In the genomic region with DNA sequence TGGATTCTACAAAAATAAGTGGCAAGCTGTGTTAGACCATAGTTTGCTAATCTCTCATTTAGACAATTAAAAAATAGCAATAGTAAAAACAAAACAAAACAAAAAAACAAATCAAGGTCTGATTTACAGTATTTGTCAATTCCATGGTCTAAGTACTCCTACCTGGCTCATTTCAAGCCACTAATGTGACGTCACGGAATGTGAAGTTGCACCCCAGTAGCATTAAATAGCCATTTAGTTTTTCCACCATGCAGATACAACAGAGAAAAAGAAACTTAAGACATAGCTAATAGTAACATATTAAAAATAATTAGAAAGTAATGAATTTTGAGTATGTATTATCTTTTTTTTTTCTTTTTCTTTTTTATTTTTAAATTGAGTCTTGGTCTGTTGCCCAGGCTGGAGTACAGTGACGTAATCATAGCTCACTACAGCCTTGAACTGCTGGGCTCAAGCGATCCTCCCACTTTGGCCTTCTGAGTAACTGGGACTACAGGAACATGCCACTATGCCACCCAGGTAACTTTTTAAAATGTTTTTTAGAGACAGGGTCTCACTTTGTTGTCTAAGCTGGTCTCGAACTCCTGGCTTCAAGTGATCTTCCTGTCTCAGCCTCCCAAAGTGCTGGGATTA, we compare ENCODE assay signal across 3 cellular contexts.
TF ChIP-seq lines count a peak whose summit lies in the region.

No MANE protein-coding gene starts in this region.

TF ChIP-seq in SK-N-SH, 30 proteins besides CTCF, POLR2A, EP300 and RAD21:
- TF ChIP-seq CHD2 (IDR thresholded peaks at IDR 0.05; ENCODE audit: low read length, partially characterized antibody) (no peak), JUND (IDR thresholded peaks at IDR 0.05) (no peak), RCOR1 (IDR thresholded peaks at IDR 0.05; ENCODE audit: low read length) (no peak), USF1 (IDR thresholded peaks at IDR 0.05; ENCODE audit: borderline replicate concordance, low read depth) (no peak), FOXJ3 (CRISPR knock-in tag; IDR thresholded peaks at IDR 0.05) (no peak), TAF1 (IDR thresholded peaks at IDR 0.05; ENCODE audit: borderline replicate concordance, low read depth, low read length) (no peak), POLR2AphosphoS5 (IDR thresholded peaks at IDR 0.05; ENCODE audit: low read depth, low read length) (no peak), TCF12 (IDR thresholded peaks at IDR 0.05) (no peak), TEAD4 (IDR thresholded peaks at IDR 0.05; ENCODE audit: borderline replicate concordance, insufficient read depth) (no peak), ELF1 (IDR thresholded peaks at IDR 0.05) (no peak), ZBTB33 (IDR thresholded peaks at IDR 0.05; ENCODE audit: borderline replicate concordance, low read depth) (no peak), GATA2 (CRISPR knock-in tag; IDR thresholded peaks at IDR 0.05) (no peak), SIN3A (IDR thresholded peaks at IDR 0.05; ENCODE audit: borderline replicate concordance, low read depth, low read length) (no peak), MXI1 (IDR thresholded peaks at IDR 0.05; ENCODE audit: low read depth, low read length) (no peak), MEF2A (IDR thresholded peaks at IDR 0.05; ENCODE audit: borderline replicate concordance, low read depth) (no peak), NFIC (IDR thresholded peaks at IDR 0.05; ENCODE audit: borderline replicate concordance) (no peak)
- TF ChIP-seq, protein P1, sequence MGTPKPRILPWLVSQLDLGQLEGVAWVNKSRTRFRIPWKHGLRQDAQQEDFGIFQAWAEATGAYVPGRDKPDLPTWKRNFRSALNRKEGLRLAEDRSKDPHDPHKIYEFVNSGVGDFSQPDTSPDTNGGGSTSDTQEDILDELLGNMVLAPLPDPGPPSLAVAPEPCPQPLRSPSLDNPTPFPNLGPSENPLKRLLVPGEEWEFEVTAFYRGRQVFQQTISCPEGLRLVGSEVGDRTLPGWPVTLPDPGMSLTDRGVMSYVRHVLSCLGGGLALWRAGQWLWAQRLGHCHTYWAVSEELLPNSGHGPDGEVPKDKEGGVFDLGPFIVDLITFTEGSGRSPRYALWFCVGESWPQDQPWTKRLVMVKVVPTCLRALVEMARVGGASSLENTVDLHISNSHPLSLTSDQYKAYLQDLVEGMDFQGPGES (IDR thresholded peaks at IDR 0.05; ENCODE audit: low read depth, low read length) = no peak
- TF ChIP-seq, protein P2, sequence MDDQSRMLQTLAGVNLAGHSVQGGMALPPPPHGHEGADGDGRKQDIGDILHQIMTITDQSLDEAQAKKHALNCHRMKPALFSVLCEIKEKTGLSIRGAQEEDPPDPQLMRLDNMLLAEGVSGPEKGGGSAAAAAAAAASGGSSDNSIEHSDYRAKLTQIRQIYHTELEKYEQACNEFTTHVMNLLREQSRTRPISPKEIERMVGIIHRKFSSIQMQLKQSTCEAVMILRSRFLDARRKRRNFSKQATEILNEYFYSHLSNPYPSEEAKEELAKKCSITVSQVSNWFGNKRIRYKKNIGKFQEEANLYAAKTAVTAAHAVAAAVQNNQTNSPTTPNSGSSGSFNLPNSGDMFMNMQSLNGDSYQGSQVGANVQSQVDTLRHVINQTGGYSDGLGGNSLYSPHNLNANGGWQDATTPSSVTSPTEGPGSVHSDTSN (IDR thresholded peaks at IDR 0.05) = no peak

TF ChIP-seq in SK-N-SH treated with all-trans-retinoic acid at 6 μM for 48 hours, 23 proteins besides CTCF, POLR2A, EP300 and RAD21:
- TF ChIP-seq ZNF70 (CRISPR knock-in tag; IDR thresholded peaks at IDR 0.05) (no peak), TSHZ2 (CRISPR knock-in tag; IDR thresholded peaks at IDR 0.05) (no peak), ZFP30 (CRISPR knock-in tag; IDR thresholded peaks at IDR 0.05) (no peak), ESRRG (CRISPR knock-in tag; IDR thresholded peaks at IDR 0.05) (no peak), RARB (CRISPR knock-in tag; IDR thresholded peaks at IDR 0.05) (no peak), GLIS3 (CRISPR knock-in tag; IDR thresholded peaks at IDR 0.05) (no peak), CSRNP3 (CRISPR knock-in tag; IDR thresholded peaks at IDR 0.05) (no peak), ARNTL (CRISPR knock-in tag; IDR thresholded peaks at IDR 0.05; ENCODE audit: borderline replicate concordance, low read depth) (no peak), PPARA (CRISPR knock-in tag; IDR thresholded peaks at IDR 0.05; ENCODE audit: borderline replicate concordance) (no peak), ZNF565 (CRISPR knock-in tag; conservative IDR thresholded peaks at IDR 0.05; ENCODE audit: low read depth) (no peak), ZFP3 (CRISPR knock-in tag; IDR thresholded peaks at IDR 0.05) (no peak), SNAI2 (CRISPR knock-in tag; IDR thresholded peaks at IDR 0.05) (no peak), POU6F1 (CRISPR knock-in tag; IDR thresholded peaks at IDR 0.05; ENCODE audit: borderline replicate concordance, low read depth) (no peak), TOX (CRISPR knock-in tag; IDR thresholded peaks at IDR 0.05; ENCODE audit: borderline replicate concordance) (no peak), TCF4 (CRISPR knock-in tag; IDR thresholded peaks at IDR 0.05; ENCODE audit: borderline replicate concordance) (no peak)

TF ChIP-seq in IMR-90, 13 proteins besides CTCF, POLR2A, EP300 and RAD21:
- TF ChIP-seq BHLHE40 (IDR thresholded peaks at IDR 0.05; ENCODE audit: low read depth, low read length) (no peak), NFE2L2 (IDR thresholded peaks at IDR 0.05; ENCODE audit: low read depth, low read length) (no peak), CHD1 (IDR thresholded peaks at IDR 0.05; ENCODE audit: low read depth, low read length) (no peak), FOS (IDR thresholded peaks at IDR 0.05; ENCODE audit: low read depth, low read length) (no peak), RCOR1 (IDR thresholded peaks at IDR 0.05; ENCODE audit: insufficient replicate concordance, low read length) (no peak), MAFK (IDR thresholded peaks at IDR 0.05; ENCODE audit: low read depth, low read length) (no peak), ELK1 (IDR thresholded peaks at IDR 0.05; ENCODE audit: borderline replicate concordance, low read depth, low read length) (no peak), USF2 (IDR thresholded peaks at IDR 0.05; ENCODE audit: low read depth, low read length) (no peak)
